In genomic region chr11:102293873-102294601, GRCh38 we compare ENCODE assay signal across 8 cellular contexts. TPM values are rescaled to one million over a fixed set of nuclear protein-coding genes. Genes with fewer than 3 reads are reported as not detected.
DNase-seq lines count a peak whose midpoint lies in the region; ATAC-seq and TF ChIP-seq lines count a peak whose summit lies in the region.

No MANE protein-coding gene starts in this region.

- H3K36me3 ChIP-seq in OCI-LY3 (replicated peaks; ENCODE audit: low read depth, low read length), result no peaks in the 10 kb centered on the region
- no peaks in the 10 kb centered on the region for H3K36me3 ChIP-seq in lower lobe of right lung

- peaks cover 15% of the 10 kb centered on the region for H3K4me1 ChIP-seq in OCI-LY3 (ENCODE audit: low read length)
- H3K4me1 ChIP-seq in lower lobe of right lung, result peaks cover 11% of the 10 kb centered on the region

- no peak overlapping the region for H3K9ac ChIP-seq in OCI-LY3 (ENCODE audit: low read length)

- H3K27ac ChIP-seq in OCI-LY3 (ENCODE audit: low read length) (no peak overlapping the region), lower lobe of right lung (no peak overlapping the region)

- H3K79me2 ChIP-seq in OCI-LY3 (ENCODE audit: low read length), result no peaks in the 10 kb centered on the region

- intact Hi-C loops in lower lobe of right lung (cut with DNase I), result no loop called here

- no peak overlapping the region for H2AFZ ChIP-seq in OCI-LY3 (ENCODE audit: low read depth, low read length)

- peak; percentile 64 for TF ChIP-seq CTCF in OCI-LY3 (IDR thresholded peaks at IDR 0.05; ENCODE audit: low read depth, low read length)
- peak; percentile 71 for TF ChIP-seq CTCF in cardiac fibroblast (IDR thresholded peaks at IDR 0.05; ENCODE audit: low read depth, low read length)
- peak; percentile 60 for TF ChIP-seq CTCF in lower lobe of right lung (IDR thresholded peaks at IDR 0.05)

- H3K4me2 ChIP-seq in OCI-LY3 (ENCODE audit: low read length), result peak overlapping the region; percentile 54

- DNase-seq in DMS53 (lab: John Stamatoyannopoulos, UW) (peak; percentile 81), cardiac fibroblast (ENCODE audit: low read depth in 2 of 2) (peak; percentile 74 to 77), lower lobe of right lung (no peak), activated gamma-delta T cell (lab: John Stamatoyannopoulos, UW) (no peak), GM19240 (ENCODE audit: insufficient read length, low spot score) (no peak)

- H3K4me3 ChIP-seq in OCI-LY3 (ENCODE audit: low read length) (peak overlapping the region; percentile 49; the same call in 1 of the 2 replicates), cardiac fibroblast (replicated peaks in 1 of 2; ENCODE audit: low read depth in 2 of 2, low read length in 2 of 2) (no peak overlapping the region), lower lobe of right lung (peak overlapping the region; percentile 12)

- H3K27me3 ChIP-seq in OCI-LY3 (ENCODE audit: low read depth, low read length), result no peaks in the 10 kb centered on the region
- no peaks in the 10 kb centered on the region for H3K27me3 ChIP-seq in lower lobe of right lung (ENCODE audit: low read depth)

- H3K9me3 ChIP-seq in OCI-LY3 (ENCODE audit: insufficient read depth, low read length), result no peaks in the 10 kb centered on the region
- H3K9me3 ChIP-seq in lower lobe of right lung, result no peaks in the 10 kb centered on the region

- ATAC-seq in GM19035 (IDR thresholded peaks at IDR 0.05; ENCODE audit: unreplicated experiment) (peak; percentile 94), HG03095 (IDR thresholded peaks at IDR 0.05; ENCODE audit: unreplicated experiment) (peak; percentile 94), lower lobe of right lung (peak; percentile 80 to 93)

- H4K20me1 ChIP-seq in OCI-LY3 (ENCODE audit: insufficient read depth, low read length), result no peaks in the 10 kb centered on the region

RNA-seq across cellular contexts. Expression of gene BIRC3, which starts 23.2 kb away (rescaled TPM):
- total RNA-seq in lower lobe of right lung, result 17.8 TPM

RNA-seq across cellular contexts. Expression of gene BIRC2, which starts 53.0 kb away (rescaled TPM):
- 46.0 TPM for total RNA-seq in lower lobe of right lung

Comparison
In these comparisons a context has a peak if more than half of its experiments do, and no peak if none do; other contexts are left out.
1. DNase-seq: peak in DMS53 (single experiment) and cardiac fibroblast (2 of 2); none in lower lobe of right lung (single experiment), activated gamma-delta T cell (single experiment) and GM19240 (single experiment).
2. H3K4me3 ChIP-seq: peak in OCI-LY3 (single experiment) and lower lobe of right lung (single experiment); none in cardiac fibroblast (0 of 2).
3. Peak in every context shown above with its lines, with median percentiles within 50 percentile points of each other: ATAC-seq and CTCF ChIP-seq.